In the genomic region with DNA sequence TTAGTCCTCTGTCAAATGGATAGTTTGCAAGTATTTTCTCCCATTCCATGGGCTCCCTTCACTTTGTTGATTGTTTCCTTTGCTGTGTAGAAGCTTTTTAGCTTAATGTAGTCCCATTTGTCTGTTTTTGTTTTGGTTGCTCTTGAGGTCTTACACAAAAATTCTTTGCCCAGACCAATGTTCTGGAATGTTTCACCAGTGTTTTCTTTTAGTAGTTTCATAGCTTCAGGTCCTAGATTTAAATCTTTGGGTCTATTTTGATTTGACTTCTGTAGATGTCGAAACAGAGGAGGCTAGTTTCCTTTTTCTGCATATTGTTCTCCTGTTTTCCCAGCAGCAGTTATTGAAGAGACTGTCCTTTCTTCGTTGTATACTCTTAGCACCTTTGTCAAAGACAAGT, we compare ENCODE assay signal across 21 cellular contexts.
A peak's percentile ranks its signal among the peaks of the same experiment; 100 is the strongest.
DNase-seq lines count a peak whose midpoint lies in the region; ATAC-seq and TF ChIP-seq lines count a peak whose summit lies in the region.
"Had no signal": no experiment of that assay in that cellular context is flagged by ENCODE, and none has a peak within 500 bp of the region (broad histone marks: within the 10 kb centered on the region; RNA-seq: fewer than 3 reads in every experiment).

No MANE protein-coding gene starts in this region.

- ATAC-seq in HG03354 (IDR thresholded peaks at IDR 0.05; ENCODE audit: poor library complexity, severe bottlenecking, unreplicated experiment) (no peak), GM19328 (IDR thresholded peaks at IDR 0.05; ENCODE audit: unreplicated experiment) (no peak)
- ATAC-seq: GM23338, Right ventricle myocardium inferior had no signal

- DNase-seq in HFFc6 (no peak), astrocyte of the spinal cord (ENCODE audit: low read depth, low spot score) (peak; percentile 12), iris pigment epithelial cell (ENCODE audit: low read depth) (peak; percentile 41), glutamatergic neuron (no peak)
- DNase-seq in activated naive CD4-positive, alpha-beta T cell treated with anti-CD3 and anti-CD28 coated beads, Interleukin-2, amount 10 ng/mL, durations not matched to agents 7 days and 5 days, result no peak
- DNase-seq: AML-193; Calu3; CD8-positive, alpha-beta memory T cell; DMS153; KG1; NCI-H1092 treated with DMSO at 0.1 percent for 48 hours; NCI-H1436 treated with DMSO at 0.1 percent for 48 hours; NCI-H2029; NCI-H2227 treated with DMSO at 0.1 percent for 48 hours; NCI-H510A; NCI-H774 had no signal

- in situ Hi-C loops in astrocyte of the spinal cord (cut with HindIII; ENCODE audit: low sequenced_read_pairs), result no loop called here

- peak overlapping the region; percentile 25 for H3K27ac Mint-ChIP-seq in HFFc6
- no peak overlapping the region for H3K27ac Mint-ChIP-seq in activated naive CD4-positive, alpha-beta T cell treated with anti-CD3 and anti-CD28 coated beads, Interleukin-2, amount 10 ng/mL, durations not matched to agents 7 days and 5 days
- no peak overlapping the region for H3K27ac Mint-ChIP-seq in glutamatergic neuron (ENCODE audit: unreplicated experiment)
- H3K27ac Mint-ChIP-seq: GM23338 had no signal

- H3K4me3 Mint-ChIP-seq in HFFc6 (peak overlapping the region; percentile 29; the same call in 1 of the 2 replicates), glutamatergic neuron (ENCODE audit: unreplicated experiment) (no peak overlapping the region)
- no peak overlapping the region for H3K4me3 Mint-ChIP-seq in activated naive CD4-positive, alpha-beta T cell treated with anti-CD3 and anti-CD28 coated beads, Interleukin-2, amount 10 ng/mL, durations not matched to agents 7 days and 5 days
- H3K4me3 Mint-ChIP-seq: CD8-positive, alpha-beta memory T cell; GM23338 had no signal

- H3K9me3 Mint-ChIP-seq in HFFc6 (peaks cover 10% of the 10 kb centered on the region; the same call in 1 of the 2 replicates), glutamatergic neuron (ENCODE audit: unreplicated experiment) (peaks cover 3% of the 10 kb centered on the region)
- H3K9me3 Mint-ChIP-seq in activated naive CD4-positive, alpha-beta T cell treated with anti-CD3 and anti-CD28 coated beads, Interleukin-2, amount 10 ng/mL, durations not matched to agents 7 days and 5 days, result peaks cover 2% of the 10 kb centered on the region
- H3K9me3 Mint-ChIP-seq: GM23338 had no signal

- peaks cover 56% of the 10 kb centered on the region for H3K4me1 Mint-ChIP-seq in HFFc6 (ENCODE audit: low read depth)
- no peaks in the 10 kb centered on the region for H3K4me1 Mint-ChIP-seq in activated naive CD4-positive, alpha-beta T cell treated with anti-CD3 and anti-CD28 coated beads, Interleukin-2, amount 10 ng/mL, durations not matched to agents 7 days and 5 days
- no peaks in the 10 kb centered on the region for H3K4me1 Mint-ChIP-seq in glutamatergic neuron (ENCODE audit: low read depth, unreplicated experiment)
- H3K4me1 Mint-ChIP-seq: CD8-positive, alpha-beta memory T cell had no signal

- CTCF ChIA-PET in activated naive CD4-positive, alpha-beta T cell treated with anti-CD3 and anti-CD28 coated beads, Interleukin-2, amount 10 ng/mL, durations not matched to agents 7 days and 5 days (lab: Charles Lee), result no interaction called here

- TF ChIP-seq CTCF in HFFc6 (IDR thresholded peaks at IDR 0.05) (no peak), astrocyte of the spinal cord (IDR thresholded peaks at IDR 0.05; ENCODE audit: low read depth, low read length) (no peak), glutamatergic neuron (IDR thresholded peaks at IDR 0.05; ENCODE audit: partially characterized antibody, unreplicated experiment) (no peak)

- H3K36me3 Mint-ChIP-seq in HFFc6 (ENCODE audit: low read depth) (peaks cover 19% of the 10 kb centered on the region; the same call in 1 of the 2 replicates), glutamatergic neuron (ENCODE audit: unreplicated experiment) (peaks cover 5% of the 10 kb centered on the region)
- H3K36me3 Mint-ChIP-seq in activated naive CD4-positive, alpha-beta T cell treated with anti-CD3 and anti-CD28 coated beads, Interleukin-2, amount 10 ng/mL, durations not matched to agents 7 days and 5 days, result no peaks in the 10 kb centered on the region
- H3K36me3 Mint-ChIP-seq: CD8-positive, alpha-beta memory T cell had no signal

- H3K27me3 Mint-ChIP-seq in HFFc6 (ENCODE audit: insufficient read depth) (no peaks in the 10 kb centered on the region; the same call in none of the 2 replicates), glutamatergic neuron (ENCODE audit: unreplicated experiment) (no peaks in the 10 kb centered on the region)
- H3K27me3 Mint-ChIP-seq in activated naive CD4-positive, alpha-beta T cell treated with anti-CD3 and anti-CD28 coated beads, Interleukin-2, amount 10 ng/mL, durations not matched to agents 7 days and 5 days, result no peaks in the 10 kb centered on the region

- no peak overlapping the region for H3K4me3 ChIP-seq in astrocyte of the spinal cord (ENCODE audit: low read depth, low read length)
- H3K4me3 ChIP-seq: GM23338, HAP-1 had no signal

Comparison
In these comparisons a context has a peak if more than half of its experiments do, and no peak if none do; other contexts are left out.
1. DNase-seq: peak in astrocyte of the spinal cord (single experiment) and iris pigment epithelial cell (single experiment); none in HFFc6 (single experiment), activated naive CD4-positive, alpha-beta T cell treated with anti-CD3 and anti-CD28 coated beads, Interleukin-2, amount 10 ng/mL, durations not matched to agents 7 days and 5 days (single experiment) and glutamatergic neuron (single experiment).